17 cellular contexts compared by ENCODE assay signal in genomic region chr10:71971769-71972555, GRCh38. TPM values are rescaled to one million over a fixed set of nuclear protein-coding genes. Genes with fewer than 3 reads are reported as not detected.
DNase-seq lines count a peak whose midpoint lies in the region; ATAC-seq and TF ChIP-seq lines count a peak whose summit lies in the region.
"Had no signal": no experiment of that assay in that cellular context is flagged by ENCODE, and none has a peak within 500 bp of the region (broad histone marks: within the 10 kb centered on the region; RNA-seq: fewer than 3 reads in every experiment).

No MANE protein-coding gene starts in this region.

- H3K36me3 ChIP-seq in mesenchymal stem cell (ENCODE audit: control insufficient read depth in 1 of 2, insufficient read depth in 2 of 2, low read depth in 1 of 2, low read length in 2 of 2) (peaks cover 8 to 14% of the 10 kb centered on the region in 2 experiments), suprapubic skin (no peaks in the 10 kb centered on the region)

- H3K9me3 Mint-ChIP-seq in activated naive CD4-positive, alpha-beta T cell treated with anti-CD3 and anti-CD28 coated beads, Interleukin-2, amount 10 ng/mL, durations not matched to agents 7 days and 5 days: no peaks in the 10 kb centered on the region
- H3K9me3 Mint-ChIP-seq: activated naive CD4-positive, alpha-beta T cell treated with anti-CD3 and anti-CD28 coated beads, Interleukin-2, amount 50 U/mL, for 24 hours; nephron progenitor cell had no signal

- TF ChIP-seq POLR2A in suprapubic skin (IDR thresholded peaks at IDR 0.05): no peak

- no peak overlapping the region for H2AFZ ChIP-seq in mesenchymal stem cell (ENCODE audit: low read depth, low read length)

- H3K79me1 ChIP-seq in mesenchymal stem cell (replicated peaks; ENCODE audit: low read length, poor library complexity, severe bottlenecking): peaks cover 37% of the 10 kb centered on the region

- TF ChIP-seq EP300 in suprapubic skin (IDR thresholded peaks at IDR 0.05): no peak

- POLR2A ChIA-PET in RWPE1 (lab: Yijun Ruan, JAX; ENCODE audit: low non-redundant PET): no interaction called here

- ATAC-seq in GM18511 (IDR thresholded peaks at IDR 0.05; ENCODE audit: unreplicated experiment): no peak

- peak overlapping the region; percentile 54 for H3K9ac ChIP-seq in mesenchymal stem cell (ENCODE audit: low read length)

- H3K9me3 ChIP-seq in mesenchymal stem cell (ENCODE audit: control insufficient read depth, low read length) (no peaks in the 10 kb centered on the region), suprapubic skin (no peaks in the 10 kb centered on the region)

- H3K27me3 Mint-ChIP-seq in activated naive CD4-positive, alpha-beta T cell treated with anti-CD3 and anti-CD28 coated beads, Interleukin-2, amount 10 ng/mL, durations not matched to agents 7 days and 5 days: peaks cover 8% of the 10 kb centered on the region

- H3K4me2 ChIP-seq in mesenchymal stem cell (ENCODE audit: low read length, poor library complexity, severe bottlenecking): no peak overlapping the region

- H3K14ac ChIP-seq in mesenchymal stem cell (ENCODE audit: low read length in 2 of 2): no peak overlapping the region

- H3K23ac ChIP-seq in mesenchymal stem cell (ENCODE audit: low read length in 2 of 2): no peak overlapping the region

- H3K27me3 ChIP-seq in mesenchymal stem cell (ENCODE audit: control insufficient read depth in 1 of 2, insufficient read depth in 1 of 2, low read length in 2 of 2) (no peaks in the 10 kb centered on the region), suprapubic skin (no peaks in the 10 kb centered on the region)

- DNase-seq in GM20000 (ENCODE audit: low spot score): peak; percentile 39
- no peak for DNase-seq in RWPE1 (ENCODE audit: low spot score)
- no peak for DNase-seq in mesenchymal stem cell
- no peak for DNase-seq in suprapubic skin (ENCODE audit: low spot score in 2 of 2)
- DNase-seq in stimulated activated CD4-positive, alpha-beta T cell treated with anti-CD3 and anti-CD28 coated beads, Interleukin-15, amount 100 ng/mL, for 24 hours: no peak
- DNase-seq in activated naive CD4-positive, alpha-beta T cell treated with anti-CD3 and anti-CD28 coated beads, Interleukin-2, amount 10 ng/mL, durations not matched to agents 7 days and 5 days: no peak
- DNase-seq: activated CD4-positive, alpha-beta T cell treated with anti-CD3 and anti-CD28 coated beads, Interleukin-2, amount 50 U/mL, for 1 hour; cortex of kidney; KBM-7; kidney glomerular epithelial cell; NCI-H2029; nephron progenitor cell; stimulated activated CD4-positive, alpha-beta T cell treated with anti-CD3 and anti-CD28 coated beads, Interleukin-4, amount 100 ng/mL, for 1 hour; stimulated activated naive CD4-positive, alpha-beta T cell had no signal

- no peak overlapping the region for H3K4me3 Mint-ChIP-seq in activated naive CD4-positive, alpha-beta T cell treated with anti-CD3 and anti-CD28 coated beads, Interleukin-2, amount 10 ng/mL, durations not matched to agents 7 days and 5 days
- H3K4me3 Mint-ChIP-seq: activated naive CD4-positive, alpha-beta T cell treated with anti-CD3 and anti-CD28 coated beads, Interleukin-2, amount 50 U/mL, for 24 hours; nephron progenitor cell had no signal

- H2BK12ac ChIP-seq in mesenchymal stem cell (ENCODE audit: low read length in 2 of 2): no peak overlapping the region

- no peak overlapping the region for H2BK120ac ChIP-seq in mesenchymal stem cell (ENCODE audit: low read depth, low read length)

- CTCF ChIA-PET in RWPE1 (lab: Yijun Ruan, JAX): interaction anchor here (0.5 to 1.8 kb wide), 6 partner anchors 9 to 135 kb away, joined by 3 to 9 read pairs (median 4); no protein-coding TSS in a partner anchor
- CTCF ChIA-PET in activated naive CD4-positive, alpha-beta T cell treated with anti-CD3 and anti-CD28 coated beads, Interleukin-2, amount 10 ng/mL, durations not matched to agents 7 days and 5 days (lab: Charles Lee): no interaction called here

- H4K8ac ChIP-seq in mesenchymal stem cell (ENCODE audit: low read length): no peak overlapping the region

- no peak overlapping the region for H3K18ac ChIP-seq in mesenchymal stem cell (ENCODE audit: low read depth in 1 of 2, low read length in 2 of 2)

- H2BK5ac ChIP-seq in mesenchymal stem cell (ENCODE audit: low read depth, low read length, poor library complexity, severe bottlenecking): no peak overlapping the region

- H3K27ac ChIP-seq in RWPE1 (peak overlapping the region; percentile 100), mesenchymal stem cell (ENCODE audit: low read length, poor library complexity, severe bottlenecking) (no peak overlapping the region), suprapubic skin (peak overlapping the region; percentile 78)

- H3K4me3 ChIP-seq in mesenchymal stem cell (ENCODE audit: insufficient read depth in 1 of 2, low read depth in 1 of 2, low read length in 2 of 2): no peak overlapping the region
- peak overlapping the region; percentile 18 for H3K4me3 ChIP-seq in suprapubic skin

- peaks cover 62% of the 10 kb centered on the region for H3K4me1 ChIP-seq in mesenchymal stem cell (ENCODE audit: control insufficient read depth, insufficient read depth, low read depth, low read length)
- peaks cover 94% of the 10 kb centered on the region for H3K4me1 ChIP-seq in suprapubic skin

- peaks cover 3% of the 10 kb centered on the region for H3K4me1 Mint-ChIP-seq in activated naive CD4-positive, alpha-beta T cell treated with anti-CD3 and anti-CD28 coated beads, Interleukin-2, amount 10 ng/mL, durations not matched to agents 7 days and 5 days

- WGBS in mesenchymal stem cell: 94% methylated on average over 21 of the region's 21 CpGs
- 56% methylated on average over 20 of the region's 21 CpGs for WGBS in suprapubic skin

- H2AK5ac ChIP-seq in mesenchymal stem cell (ENCODE audit: low read length, severe bottlenecking): no peak overlapping the region

- no peak for TF ChIP-seq CTCF in GM20000 (IDR thresholded peaks at IDR 0.05; ENCODE audit: extremely low read depth, missing control alignments)
- no peak for TF ChIP-seq CTCF in RWPE1 (conservative IDR thresholded peaks at IDR 0.05; ENCODE audit: low read depth)
- no peak for TF ChIP-seq CTCF in suprapubic skin (IDR thresholded peaks at IDR 0.05)

- H3K4ac ChIP-seq in mesenchymal stem cell (ENCODE audit: low read depth in 1 of 2, low read length in 2 of 2): no peak overlapping the region

- no peaks in the 10 kb centered on the region for H3K36me3 Mint-ChIP-seq in activated naive CD4-positive, alpha-beta T cell treated with anti-CD3 and anti-CD28 coated beads, Interleukin-2, amount 10 ng/mL, durations not matched to agents 7 days and 5 days
- H3K36me3 Mint-ChIP-seq: activated naive CD4-positive, alpha-beta T cell treated with anti-CD3 and anti-CD28 coated beads, Interleukin-2, amount 50 U/mL, for 24 hours had no signal

- no peak overlapping the region for H3K27ac Mint-ChIP-seq in activated naive CD4-positive, alpha-beta T cell treated with anti-CD3 and anti-CD28 coated beads, Interleukin-2, amount 10 ng/mL, durations not matched to agents 7 days and 5 days
- H3K27ac Mint-ChIP-seq: nephron progenitor cell had no signal

- H4K91ac ChIP-seq in mesenchymal stem cell (ENCODE audit: low read length): no peak overlapping the region

- no peak overlapping the region for H2BK15ac ChIP-seq in mesenchymal stem cell (ENCODE audit: low read depth, poor library complexity, severe bottlenecking)

RNA-seq across cellular contexts. Expression of gene CHST3, which starts 7.8 kb away (rescaled TPM):
- polyA plus RNA-seq in mesenchymal stem cell (2013, experiment 1 of 2): 14.6 TPM
- polyA plus RNA-seq in mesenchymal stem cell (2013, experiment 2 of 2): 14.4 TPM
- total RNA-seq in suprapubic skin: 10 to 100 TPM; 17.9 to 29.3 (median 23.2) TPM
- total RNA-seq: T-helper 1 cell treated with Interleukin-12 subunit alpha and Interleukin-12 subunit beta and Interleukin-4 antibody, amounts not matched to agents 30 ng/mL and 1 ng/mL, for 36 hours had no signal
